ENCODE assay signal across 8 cellular contexts in the genomic region with DNA sequence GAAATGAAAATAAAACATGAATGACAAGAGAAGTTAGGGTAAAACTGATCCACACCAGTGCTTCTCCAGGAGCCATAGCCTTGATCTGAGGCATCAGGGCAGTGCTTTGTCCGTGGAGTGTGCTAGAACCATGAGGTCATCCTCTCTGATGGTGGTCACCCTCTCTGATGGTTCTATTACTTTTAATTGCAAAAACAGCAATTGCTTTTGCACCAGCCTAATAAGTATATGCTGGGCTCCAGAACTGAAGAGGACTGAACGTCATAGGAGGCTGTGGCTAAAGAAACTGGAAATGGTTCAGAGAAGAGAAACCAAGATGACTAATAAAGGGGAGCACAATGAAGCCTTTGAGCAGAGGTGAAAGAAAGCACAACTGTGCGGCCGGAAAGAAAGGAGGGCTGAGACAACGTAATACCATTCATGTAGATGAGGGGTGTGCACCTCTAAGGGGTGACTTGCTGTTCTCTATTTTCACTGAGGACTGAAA. TPM values are rescaled to one million over a fixed set of nuclear protein-coding genes. Genes with fewer than 3 reads are reported as not detected.
A peak's percentile ranks its signal among the peaks of the same experiment; 100 is the strongest.
DNase-seq lines count a peak whose midpoint lies in the region; ATAC-seq and TF ChIP-seq lines count a peak whose summit lies in the region.

No MANE protein-coding gene starts in this region.

- H3K4me1 ChIP-seq in CD4-positive, CD25-positive, alpha-beta regulatory T cell (ENCODE audit: control insufficient read depth, insufficient read depth, low read length, poor library complexity, severe bottlenecking), result peaks cover 18% of the 10 kb centered on the region
- H3K4me1 ChIP-seq in adrenal gland (replicated peaks in 1 of 2), result no peaks in the 10 kb centered on the region

- H3K9me3 ChIP-seq in CD4-positive, CD25-positive, alpha-beta regulatory T cell (ENCODE audit: control insufficient read depth in 2 of 2, low read length in 2 of 2), result no peaks in the 10 kb centered on the region
- no peaks in the 10 kb centered on the region for H3K9me3 ChIP-seq in adrenal gland (replicated peaks in 1 of 3)

- 52 to 54% (median 52%) methylated on average over 5 of the region's 5 CpGs for WGBS in adrenal gland, 4 donors

- peak; percentile 98 to 99 for ATAC-seq in CD4-positive, CD25-positive, alpha-beta regulatory T cell (ENCODE audit: low read depth in 2 of 2)
- ATAC-seq in GM19468 (IDR thresholded peaks at IDR 0.05; ENCODE audit: extremely low read depth, unreplicated experiment) (peak; percentile 99), HG03521 (IDR thresholded peaks at IDR 0.05; ENCODE audit: unreplicated experiment) (peak; percentile 99)
- ATAC-seq in stimulated activated naive B cell treated with anti-CD40 and anti-IgM and Interleukin-4, amounts not matched to agents 10 μg/mL and 1 μg/mL and 100 μg/mL, for 72 hours (replicated peaks), result peak; percentile 98 to 99

- H3K4me3 Mint-ChIP-seq in CD4-positive, CD25-positive, alpha-beta regulatory T cell, result peak overlapping the region in 1 of 4 donors; percentile 4
- H3K4me3 Mint-ChIP-seq in stimulated activated naive B cell treated with anti-CD40 and anti-IgM and Interleukin-4, amounts not matched to agents 10 μg/mL and 1 μg/mL and 100 μg/mL, for 72 hours, result peak overlapping the region in 1 of 2 donors; percentile 5

- TF ChIP-seq CTCF in adrenal gland (IDR thresholded peaks at IDR 0.05), result no peak

- no peak for TF ChIP-seq POLR2A in adrenal gland (IDR thresholded peaks at IDR 0.05)

- H3K9me3 Mint-ChIP-seq in CD4-positive, CD25-positive, alpha-beta regulatory T cell, result peaks cover 0 to 1% (median 0%) of the 10 kb centered on the region in 7 donors
- H3K9me3 Mint-ChIP-seq in stimulated activated naive B cell treated with anti-CD40 and anti-IgM and Interleukin-4, amounts not matched to agents 10 μg/mL and 1 μg/mL and 100 μg/mL, for 72 hours, result no peaks in the 10 kb centered on the region

- intact Hi-C loops in adrenal gland (cut with DNase I), result no loop called here

- H3K36me3 ChIP-seq in CD4-positive, CD25-positive, alpha-beta regulatory T cell (ENCODE audit: control insufficient read depth, insufficient read depth, low read length), result no peaks in the 10 kb centered on the region
- no peaks in the 10 kb centered on the region for H3K36me3 ChIP-seq in adrenal gland (replicated peaks in 1 of 2)

- peak; percentile 30 to 90 (median 74) for DNase-seq in CD4-positive, CD25-positive, alpha-beta regulatory T cell
- DNase-seq in activated T-cell treated with anti-CD3 and anti-CD28 coated beads for 24 hours (ENCODE audit: low read depth) (peak; percentile 30), inferior parietal cortex (ENCODE audit: extremely low spot score) (peak; percentile 27), NCI-H1436 treated with DMSO at 0.1 percent for 48 hours (lab: John Stamatoyannopoulos, UW) (no peak), adrenal gland (no peak)
- DNase-seq in stimulated activated naive B cell treated with anti-CD40 and anti-IgM and Interleukin-4, amounts not matched to agents 10 μg/mL and 1 μg/mL and 100 μg/mL, for 72 hours, result peak; percentile 62

- no peaks in the 10 kb centered on the region for H3K27me3 ChIP-seq in CD4-positive, CD25-positive, alpha-beta regulatory T cell (ENCODE audit: control insufficient read depth, insufficient read depth, low read length)
- peaks cover 4% of the 10 kb centered on the region for H3K27me3 ChIP-seq in adrenal gland

- peak overlapping the region; percentile 64 for H3K27ac ChIP-seq in CD4-positive, CD25-positive, alpha-beta regulatory T cell (ENCODE audit: insufficient read depth, low read length, poor library complexity, severe bottlenecking)
- H3K27ac ChIP-seq in adrenal gland, result no peak overlapping the region

- H3K36me3 Mint-ChIP-seq in CD4-positive, CD25-positive, alpha-beta regulatory T cell, result no peaks in the 10 kb centered on the region
- H3K36me3 Mint-ChIP-seq in stimulated activated naive B cell treated with anti-CD40 and anti-IgM and Interleukin-4, amounts not matched to agents 10 μg/mL and 1 μg/mL and 100 μg/mL, for 72 hours, result no peaks in the 10 kb centered on the region

- peaks cover 7 to 17% (median 14%) of the 10 kb centered on the region in 4 donors for H3K4me1 Mint-ChIP-seq in CD4-positive, CD25-positive, alpha-beta regulatory T cell
- H3K4me1 Mint-ChIP-seq in stimulated activated naive B cell treated with anti-CD40 and anti-IgM and Interleukin-4, amounts not matched to agents 10 μg/mL and 1 μg/mL and 100 μg/mL, for 72 hours, result peaks cover 21 to 29% of the 10 kb centered on the region in 2 donors

- no peaks in the 10 kb centered on the region for H3K27me3 Mint-ChIP-seq in CD4-positive, CD25-positive, alpha-beta regulatory T cell
- peaks cover under 1 to 1% of the 10 kb centered on the region in 2 donors for H3K27me3 Mint-ChIP-seq in stimulated activated naive B cell treated with anti-CD40 and anti-IgM and Interleukin-4, amounts not matched to agents 10 μg/mL and 1 μg/mL and 100 μg/mL, for 72 hours

- peak overlapping the region; percentile 41 to 69 (median 51) for H3K27ac Mint-ChIP-seq in CD4-positive, CD25-positive, alpha-beta regulatory T cell
- H3K27ac Mint-ChIP-seq in stimulated activated naive B cell treated with anti-CD40 and anti-IgM and Interleukin-4, amounts not matched to agents 10 μg/mL and 1 μg/mL and 100 μg/mL, for 72 hours, result peak overlapping the region; percentile 32

- peak overlapping the region; percentile 21 for H3K4me3 ChIP-seq in CD4-positive, CD25-positive, alpha-beta regulatory T cell (ENCODE audit: low read depth, low read length)
- H3K4me3 ChIP-seq in adrenal gland, result no peak overlapping the region

RNA-seq across cellular contexts. Expression of a gene that starts 17.0 kb away (rescaled TPM):
- total RNA-seq in CD4-positive, CD25-positive, alpha-beta regulatory T cell, result 36.3 TPM
- 10 to 100 TPM; 53.0 to 62.4 (median 57.0) TPM for polyA plus RNA-seq in CD4-positive, CD25-positive, alpha-beta regulatory T cell
- 1 to 10 TPM in 1 of 8 donors, under 1 TPM in 6, not detected in 1; 0.11 to 3.6 (median 0.83) TPM for total RNA-seq in adrenal gland
- polyA plus RNA-seq in adrenal gland, result under 1 TPM; 0.10 to 0.22 (median 0.16) TPM

Comparison
In these comparisons a context has a peak if more than half of its experiments do, and no peak if none do; other contexts are left out.
1. DNase-seq: peak in CD4-positive, CD25-positive, alpha-beta regulatory T cell (3 of 3), activated T-cell treated with anti-CD3 and anti-CD28 coated beads for 24 hours (single experiment), inferior parietal cortex (single experiment) and stimulated activated naive B cell treated with anti-CD40 and anti-IgM and Interleukin-4, amounts not matched to agents 10 μg/mL and 1 μg/mL and 100 μg/mL, for 72 hours (single experiment); none in NCI-H1436 treated with DMSO at 0.1 percent for 48 hours (single experiment) and adrenal gland (0 of 7).
2. Peak in every context shown above with its lines, with median percentiles within 50 percentile points of each other: ATAC-seq.